15 cellular contexts compared by ENCODE assay signal in the genomic region with DNA sequence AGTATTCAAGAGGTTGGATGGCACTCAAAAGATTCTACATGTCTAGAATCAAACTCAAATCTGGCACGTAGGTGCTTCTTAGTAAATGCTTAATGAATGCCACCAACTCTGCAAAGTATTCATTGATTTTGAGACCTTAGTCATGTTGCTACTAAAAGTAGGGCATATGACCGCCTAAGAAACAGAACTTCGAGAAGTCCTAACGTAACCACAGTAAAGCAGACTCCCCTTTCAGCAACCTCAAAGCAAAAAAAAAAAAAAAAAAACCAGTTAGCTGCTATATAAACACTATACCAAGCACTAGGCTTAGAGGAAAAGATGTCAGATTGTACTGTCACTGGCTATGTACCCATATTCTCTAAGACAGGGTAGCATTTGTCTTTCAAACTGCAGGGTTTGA. TPM values are rescaled to one million over a fixed set of nuclear protein-coding genes. Genes with fewer than 3 reads are reported as not detected.
DNase-seq lines count a peak whose midpoint lies in the region; ATAC-seq and TF ChIP-seq lines count a peak whose summit lies in the region.
"Had no signal": no experiment of that assay in that cellular context is flagged by ENCODE, and none has a peak within 500 bp of the region (broad histone marks: within the 10 kb centered on the region; RNA-seq: fewer than 3 reads in every experiment).

No MANE protein-coding gene starts in this region.

- H3K23ac ChIP-seq in neuronal stem cell (ENCODE audit: low read depth, low read length, poor library complexity): no peak overlapping the region

- H3K27ac ChIP-seq in cardiac muscle cell: peak overlapping the region; percentile 77
- no peak overlapping the region for H3K27ac ChIP-seq in heart left ventricle
- H3K27ac ChIP-seq in naive thymus-derived CD4-positive, alpha-beta T cell (ENCODE audit: low read depth, low read length): no peak overlapping the region
- no peak overlapping the region for H3K27ac ChIP-seq in neuronal stem cell (replicated peaks; ENCODE audit: low read length)

- no peak overlapping the region for H2BK15ac ChIP-seq in neuronal stem cell (ENCODE audit: low read length)

- H3K4me1 ChIP-seq in cardiac muscle cell (ENCODE audit: low read depth): no peaks in the 10 kb centered on the region
- peaks cover 0 to 10% (median 0%) of the 10 kb centered on the region in 12 donors for H3K4me1 ChIP-seq in heart left ventricle
- no peaks in the 10 kb centered on the region for H3K4me1 ChIP-seq in naive thymus-derived CD4-positive, alpha-beta T cell (ENCODE audit: control insufficient read depth in 2 of 2, insufficient read depth in 2 of 2, low read length in 2 of 2)
- H3K4me1 ChIP-seq in neuronal stem cell (ENCODE audit: control insufficient read depth in 2 of 2, insufficient read depth in 1 of 2, low read depth in 1 of 2, low read length in 2 of 2): no peaks in the 10 kb centered on the region
- H3K4me1 ChIP-seq: BE2C, HAP-1 had no signal

- peak overlapping the region; percentile 21 for H3K4me3 Mint-ChIP-seq in T-helper 17 cell
- H3K4me3 Mint-ChIP-seq in naive thymus-derived CD4-positive, alpha-beta T cell: no peak overlapping the region

- H3K4me3 ChIP-seq in cardiac muscle cell (no peak overlapping the region), heart left ventricle (no peak overlapping the region), neuronal stem cell (ENCODE audit: low read length in 2 of 2) (no peak overlapping the region)
- no peak overlapping the region for H3K4me3 ChIP-seq in naive thymus-derived CD4-positive, alpha-beta T cell (ENCODE audit: low read length)
- H3K4me3 ChIP-seq: HAP-1 had no signal

- H3K18ac ChIP-seq in neuronal stem cell (ENCODE audit: low read length): no peak overlapping the region

- no peaks in the 10 kb centered on the region for H3K9me3 Mint-ChIP-seq in naive thymus-derived CD4-positive, alpha-beta T cell

- no peaks in the 10 kb centered on the region for H3K79me1 ChIP-seq in neuronal stem cell (ENCODE audit: low read depth, low read length)

- intact Hi-C loops in heart left ventricle (cut with DNase I): no loop called here
- intact Hi-C loops in naive thymus-derived CD4-positive, alpha-beta T cell (cut with micrococcal nuclease): no loop called here

- no peak overlapping the region for H3K14ac ChIP-seq in neuronal stem cell (ENCODE audit: low read length)

- H2AFZ ChIP-seq in neuronal stem cell (ENCODE audit: low read length): no peak overlapping the region

- no peak for TF ChIP-seq POLR2A in heart left ventricle (IDR thresholded peaks at IDR 0.05)

- no peaks in the 10 kb centered on the region for H3K27me3 Mint-ChIP-seq in T-helper 17 cell
- no peaks in the 10 kb centered on the region for H3K27me3 Mint-ChIP-seq in naive thymus-derived CD4-positive, alpha-beta T cell

- H4K8ac ChIP-seq in neuronal stem cell (ENCODE audit: low read depth, low read length): no peak overlapping the region

- no peak overlapping the region for H3K9ac ChIP-seq in neuronal stem cell (ENCODE audit: low read depth, low read length, poor library complexity)

- CTCF ChIA-PET in naive thymus-derived CD4-positive, alpha-beta T cell (lab: Charles Lee): no interaction called here

- H3K36me3 Mint-ChIP-seq in T-helper 17 cell (ENCODE audit: low read depth): peaks cover 7% of the 10 kb centered on the region
- H3K36me3 Mint-ChIP-seq in naive thymus-derived CD4-positive, alpha-beta T cell: peaks cover 12 to 67% (median 37%) of the 10 kb centered on the region in 5 donors

- H3K9me3 ChIP-seq in cardiac muscle cell (ENCODE audit: low read depth): no peaks in the 10 kb centered on the region
- no peaks in the 10 kb centered on the region for H3K9me3 ChIP-seq in heart left ventricle
- no peaks in the 10 kb centered on the region for H3K9me3 ChIP-seq in T-helper 17 cell (ENCODE audit: control insufficient read depth, low read length, poor library complexity, severe bottlenecking)
- H3K9me3 ChIP-seq in naive thymus-derived CD4-positive, alpha-beta T cell (ENCODE audit: control insufficient read depth in 2 of 3, low read length in 3 of 3): no peaks in the 10 kb centered on the region
- no peaks in the 10 kb centered on the region for H3K9me3 ChIP-seq in neuronal stem cell (replicated peaks in 1 of 2; ENCODE audit: control insufficient read depth in 2 of 2, insufficient read depth in 1 of 2, low read depth in 1 of 2, low read length in 2 of 2)
- H3K9me3 ChIP-seq: BE2C, HAP-1 had no signal

- no peak overlapping the region for H3K4me2 ChIP-seq in neuronal stem cell (ENCODE audit: insufficient read depth, low read length, poor library complexity, severe bottlenecking)

- H4K91ac ChIP-seq in neuronal stem cell (ENCODE audit: low read depth, low read length, poor library complexity): no peak overlapping the region

- H3K36me3 ChIP-seq in cardiac muscle cell (peaks cover 68% of the 10 kb centered on the region), heart left ventricle (peaks cover 2 to 100% (median 98%) of the 10 kb centered on the region in 9 donors), neuronal stem cell (replicated peaks in 1 of 2; ENCODE audit: control insufficient read depth in 2 of 2, insufficient read depth in 2 of 2, low read length in 2 of 2) (peaks cover 42 to 98% of the 10 kb centered on the region in 2 donors)
- peaks cover 8 to 92% (median 34%) of the 10 kb centered on the region in 3 experiments for H3K36me3 ChIP-seq in naive thymus-derived CD4-positive, alpha-beta T cell (ENCODE audit: control insufficient read depth in 2 of 3, insufficient read depth in 3 of 3, low read length in 3 of 3)

- 84 to 98% (median 94%) methylated on average over 4 of the region's 4 CpGs for WGBS in heart left ventricle, 4 donors
- no CpG with 5 or more reads among the region's 4 CpGs for WGBS in neuronal stem cell (ENCODE audit: extremely low coverage in 2 of 2, insufficient read length in 2 of 2, insufficient replicate concordance in 1 of 2), 2 donors

- H2AK5ac ChIP-seq in neuronal stem cell (ENCODE audit: low read depth, low read length): no peak overlapping the region

- H2BK5ac ChIP-seq in neuronal stem cell (ENCODE audit: low read length): no peak overlapping the region

- ATAC-seq in heart left ventricle: no peak
- peak; percentile 93 for ATAC-seq in T-helper 17 cell
- ATAC-seq in naive thymus-derived CD4-positive, alpha-beta T cell: peak; percentile 40
- ATAC-seq: Panc1, Right ventricle myocardium inferior had no signal

- DNase-seq in cardiac muscle cell (ENCODE audit: low read depth in 1 of 2, low spot score in 1 of 2) (no peak), heart left ventricle (no peak), T-helper 17 cell (no peak), OCI-M2 (lab: John Stamatoyannopoulos, UW; ENCODE audit: unreplicated experiment) (no peak), neuronal stem cell (ENCODE audit: low spot score) (no peak), NCI-H748 (lab: John Stamatoyannopoulos, UW; ENCODE audit: unreplicated experiment) (no peak)
- no peak for DNase-seq in naive thymus-derived CD4-positive, alpha-beta T cell
- DNase-seq: BE2C, DMS53, NCI-H187 treated with DMSO at 0.1 percent for 48 hours, NCI-H446, NCI-H748 treated with DMSO at 0.1 percent for 48 hours had no signal

- TF ChIP-seq CTCF in cardiac muscle cell (IDR thresholded peaks at IDR 0.05; ENCODE audit: low read depth, low read length) (no peak), heart left ventricle (IDR thresholded peaks at IDR 0.05) (no peak)

- H3K27me3 ChIP-seq in cardiac muscle cell (no peaks in the 10 kb centered on the region), heart left ventricle (no peaks in the 10 kb centered on the region), neuronal stem cell (ENCODE audit: control insufficient read depth in 3 of 3, insufficient read depth in 3 of 3, low read depth in 1 of 3, low read length in 3 of 3) (no peaks in the 10 kb centered on the region)
- no peaks in the 10 kb centered on the region for H3K27me3 ChIP-seq in naive thymus-derived CD4-positive, alpha-beta T cell (ENCODE audit: control insufficient read depth in 2 of 2, insufficient read depth in 2 of 2, low read length in 2 of 2)
- H3K27me3 ChIP-seq: BE2C had no signal

- peak overlapping the region; percentile 84 for H3K27ac Mint-ChIP-seq in T-helper 17 cell
- peak overlapping the region in 7 of 9 donors; percentile 12 to 78 (median 22) for H3K27ac Mint-ChIP-seq in naive thymus-derived CD4-positive, alpha-beta T cell

- no peak overlapping the region for H2BK12ac ChIP-seq in neuronal stem cell (ENCODE audit: low read length)

- POLR2A ChIA-PET in naive thymus-derived CD4-positive, alpha-beta T cell (lab: Charles Lee): no interaction called here

- H2BK120ac ChIP-seq in neuronal stem cell (ENCODE audit: low read depth, low read length): no peak overlapping the region

- H3K4ac ChIP-seq in neuronal stem cell (ENCODE audit: low read length): no peak overlapping the region

- H3K4me1 Mint-ChIP-seq in T-helper 17 cell: peaks cover 16% of the 10 kb centered on the region
- peaks cover 0 to 11% (median 4%) of the 10 kb centered on the region in 7 donors for H3K4me1 Mint-ChIP-seq in naive thymus-derived CD4-positive, alpha-beta T cell

RNA-seq across cellular contexts. Expression of a gene that starts 33.9 kb away (rescaled TPM):
- 107 and 180 TPM in 2 replicates for total RNA-seq in cardiac muscle cell
- polyA plus RNA-seq in cardiac muscle cell: 112 and 174 TPM in 2 replicates
- 100 to 1,000 TPM in 8 of 9 donors, 10 to 100 TPM in 1; 99.3 to 210 (median 125) TPM for total RNA-seq in heart left ventricle
- 10 to 100 TPM; 25.0 to 46.4 TPM for polyA plus RNA-seq in heart left ventricle
- 100 to 1,000 TPM; 111 to 142 TPM for total RNA-seq in T-helper 17 cell
- total RNA-seq in naive thymus-derived CD4-positive, alpha-beta T cell: 100 to 1,000 TPM; 109 to 207 (median 163) TPM
- 10 to 100 TPM; 47.5 to 49.5 TPM for polyA plus RNA-seq in naive thymus-derived CD4-positive, alpha-beta T cell
- 79.1 TPM for polyA plus RNA-seq in neuronal stem cell (2013, experiment 1 of 2)
- 78.1 TPM for polyA plus RNA-seq in neuronal stem cell (2013, experiment 2 of 2)

RNA-seq across cellular contexts. Expression of a gene that starts 34.3 kb away (rescaled TPM):
- 12.5 and 19.4 TPM in 2 replicates for total RNA-seq in cardiac muscle cell
- 6.8 and 8.2 TPM in 2 replicates for polyA plus RNA-seq in cardiac muscle cell
- 10 to 100 TPM; 14.6 to 25.4 (median 20.8) TPM for total RNA-seq in heart left ventricle
- polyA plus RNA-seq in heart left ventricle: 10 to 100 TPM in 1 of 2 donors, 1 to 10 TPM in 1; 4.2 to 10.1 TPM
- total RNA-seq in T-helper 17 cell: 10 to 100 TPM; 17.7 to 19.2 TPM
- 10 to 100 TPM; 18.8 to 44.4 (median 21.7) TPM for total RNA-seq in naive thymus-derived CD4-positive, alpha-beta T cell
- polyA plus RNA-seq in naive thymus-derived CD4-positive, alpha-beta T cell: 1 to 10 TPM; 2.9 to 5.1 TPM
- 4.9 TPM for polyA plus RNA-seq in neuronal stem cell (2013, experiment 1 of 2)
- 5.2 TPM for polyA plus RNA-seq in neuronal stem cell (2013, experiment 2 of 2)

RNA-seq across cellular contexts. Expression of a gene that starts 55.3 kb away (rescaled TPM):
- total RNA-seq in cardiac muscle cell (107 and 112 TPM in 2 replicates), heart left ventricle (100 to 1,000 TPM; 180 to 315 (median 231) TPM), T-helper 17 cell (10 to 100 TPM; 57.8 to 61.3 TPM)
- polyA plus RNA-seq in cardiac muscle cell (188 and 196 TPM in 2 replicates), heart left ventricle (100 to 1,000 TPM in 1 of 2 donors, 10 to 100 TPM in 1; 62.0 to 169 TPM)
- 100 to 1,000 TPM in 1 of 5 experiments, 10 to 100 TPM in 4; 59.2 to 164 (median 77.0) TPM for total RNA-seq in naive thymus-derived CD4-positive, alpha-beta T cell
- 10 to 100 TPM; 66.7 to 95.5 TPM for polyA plus RNA-seq in naive thymus-derived CD4-positive, alpha-beta T cell
- 69.8 TPM for polyA plus RNA-seq in neuronal stem cell (2013, experiment 1 of 2)
- polyA plus RNA-seq in neuronal stem cell (2013, experiment 2 of 2): 68.5 TPM

RNA-seq across cellular contexts. Expression of a gene that starts 59.3 kb away (rescaled TPM):
- total RNA-seq in cardiac muscle cell (22.1 and 22.6 TPM in 2 replicates), heart left ventricle (100 to 1,000 TPM in 3 of 9 donors, 10 to 100 TPM in 6; 32.8 to 159 (median 79.3) TPM), T-helper 17 cell (1 to 10 TPM; 9.0 to 9.6 TPM)
- polyA plus RNA-seq in cardiac muscle cell (24.4 and 30.2 TPM in 2 replicates), heart left ventricle (10 to 100 TPM; 51.6 to 90.5 TPM)
- total RNA-seq in naive thymus-derived CD4-positive, alpha-beta T cell: 10 to 100 TPM in 4 of 5 experiments, 1 to 10 TPM in 1; 9.7 to 49.2 (median 26.5) TPM
- 10 to 100 TPM; 29.0 to 38.2 TPM for polyA plus RNA-seq in naive thymus-derived CD4-positive, alpha-beta T cell
- polyA plus RNA-seq in neuronal stem cell (2013, experiment 1 of 2): 25.6 TPM
- 27.8 TPM for polyA plus RNA-seq in neuronal stem cell (2013, experiment 2 of 2)

Comparison
In these comparisons a context has a peak if more than half of its experiments do, and no peak if none do; other contexts are left out.
1. ATAC-seq: peak in T-helper 17 cell (single experiment) and naive thymus-derived CD4-positive, alpha-beta T cell (single experiment); none in heart left ventricle (0 of 4).